ENCODE assay signal across 8 cellular contexts in genomic region chr3:46406786-46407611, GRCh38. TPM values are rescaled to one million over a fixed set of nuclear protein-coding genes. Genes with fewer than 3 reads are reported as not detected.
DNase-seq lines count a peak whose midpoint lies in the region; ATAC-seq and TF ChIP-seq lines count a peak whose summit lies in the region.

TSS of gene CCR5AS (minus strand) at chr3:46407066.
TSS of gene CCRL2 (plus strand) at chr3:46407259. CDS start at chr3:46408080, 821 bp downstream.

- peak within 1 kb of the TSS; percentile 69 for H3K27ac Mint-ChIP-seq in activated T-helper 17 cell treated with anti-CD3 and anti-CD28 coated beads, Interleukin-2, amount 50 U/mL, for 72 hours
- no peak within 1 kb of the TSS for H3K27ac Mint-ChIP-seq in glutamatergic neuron (ENCODE audit: unreplicated experiment)

- H3K9me3 ChIP-seq in skeletal muscle satellite cell (replicated peaks; ENCODE audit: low read length), result no peaks in the 10 kb centered on the region

- no peaks in the 10 kb centered on the region for H3K27me3 ChIP-seq in skeletal muscle satellite cell (ENCODE audit: control insufficient read depth, insufficient read depth, low read length)

- H3K4me1 Mint-ChIP-seq in activated T-helper 17 cell treated with anti-CD3 and anti-CD28 coated beads, Interleukin-2, amount 50 U/mL, for 72 hours, result no peaks in the 10 kb centered on the region
- H3K4me1 Mint-ChIP-seq in glutamatergic neuron (ENCODE audit: low read depth, unreplicated experiment), result peaks cover 3% of the 10 kb centered on the region

- H3K9me3 Mint-ChIP-seq in activated T-helper 17 cell treated with anti-CD3 and anti-CD28 coated beads, Interleukin-2, amount 50 U/mL, for 72 hours, result no peaks in the 10 kb centered on the region
- no peaks in the 10 kb centered on the region for H3K9me3 Mint-ChIP-seq in glutamatergic neuron (ENCODE audit: unreplicated experiment)

- H3K4me3 Mint-ChIP-seq in activated T-helper 17 cell treated with anti-CD3 and anti-CD28 coated beads, Interleukin-2, amount 50 U/mL, for 72 hours, result peak within 1 kb of the TSS; percentile 67
- H3K4me3 Mint-ChIP-seq in glutamatergic neuron (ENCODE audit: unreplicated experiment), result no peak within 1 kb of the TSS

- no peaks in the 10 kb centered on the region for H3K36me3 ChIP-seq in skeletal muscle satellite cell (ENCODE audit: insufficient read depth, low read length)

- peak within 1 kb of the TSS; percentile 55 for H3K4me3 ChIP-seq in skeletal muscle satellite cell (ENCODE audit: low read length)

- no peak for TF ChIP-seq CTCF in glutamatergic neuron (IDR thresholded peaks at IDR 0.05; ENCODE audit: partially characterized antibody, unreplicated experiment)

- intact Hi-C loops in left ventricle myocardium superior (cut with micrococcal nuclease), result no loop called here

- H3K36me3 Mint-ChIP-seq in activated T-helper 17 cell treated with anti-CD3 and anti-CD28 coated beads, Interleukin-2, amount 50 U/mL, for 72 hours (ENCODE audit: low read depth), result no peaks in the 10 kb centered on the region
- no peaks in the 10 kb centered on the region for H3K36me3 Mint-ChIP-seq in glutamatergic neuron (ENCODE audit: unreplicated experiment)

- peak within 1 kb of the TSS; percentile 69 for H3K9ac ChIP-seq in skeletal muscle satellite cell (ENCODE audit: low read depth, low read length)

- H3K27me3 Mint-ChIP-seq in activated T-helper 17 cell treated with anti-CD3 and anti-CD28 coated beads, Interleukin-2, amount 50 U/mL, for 72 hours, result peaks cover 4% of the 10 kb centered on the region
- H3K27me3 Mint-ChIP-seq in glutamatergic neuron (ENCODE audit: unreplicated experiment), result no peaks in the 10 kb centered on the region

- peak; percentile 53 for DNase-seq in EH (ENCODE audit: low read depth)
- DNase-seq in NOMO-1 treated with dmso at 0.1 percent for 144 hours (lab: John Stamatoyannopoulos, UW; ENCODE audit: unreplicated experiment), result peak; percentile 52
- DNase-seq in left ventricle myocardium superior, result peak; percentile 44
- DNase-seq in glutamatergic neuron, result no peak

- H3K4me1 ChIP-seq in skeletal muscle satellite cell (ENCODE audit: control insufficient read depth, insufficient read depth, low read length), result peaks cover 35% of the 10 kb centered on the region

- peak within 1 kb of the TSS; percentile 75 for H3K4me2 ChIP-seq in skeletal muscle satellite cell (ENCODE audit: low read length)

- ATAC-seq in activated T-helper 17 cell treated with anti-CD3 and anti-CD28 coated beads, Interleukin-2, amount 50 U/mL, for 72 hours (replicated peaks), result peak; percentile 88
- ATAC-seq in left ventricle myocardium superior (peak; percentile 70), GM21526 (IDR thresholded peaks at IDR 0.05; ENCODE audit: low FRiP score, unreplicated experiment) (no peak), GM21381 (IDR thresholded peaks at IDR 0.05; ENCODE audit: unreplicated experiment) (no peak)

RNA-seq across cellular contexts. Expression of gene CCRL2, which starts in this region (rescaled TPM):
- total RNA-seq in activated T-helper 17 cell treated with anti-CD3 and anti-CD28 coated beads, Interleukin-2, amount 50 U/mL, for 72 hours, result 1 to 10 TPM; 2.1 to 3.7 TPM
- total RNA-seq in left ventricle myocardium superior, result 1.4 TPM
- total RNA-seq in skeletal muscle satellite cell (2012; rRNA removed), result 0.22 TPM in 1 of 2 replicates, not detected in the other
- not detected for total RNA-seq in glutamatergic neuron (ENCODE audit: unreplicated experiment)

Comparison
In these comparisons a context has a peak if more than half of its experiments do, and no peak if none do; other contexts are left out.
1. ATAC-seq: peak in activated T-helper 17 cell treated with anti-CD3 and anti-CD28 coated beads, Interleukin-2, amount 50 U/mL, for 72 hours (single experiment) and left ventricle myocardium superior (single experiment); none in GM21526 (single experiment) and GM21381 (single experiment).